Comparison of ENCODE assay signal across 1 cellular context in genomic region chr1:2330511-2331199, GRCh38.
TF ChIP-seq lines count a peak whose summit lies in the region.

No MANE protein-coding gene starts in this region.

TF ChIP-seq in IMR-90, 13 proteins besides CTCF, POLR2A, EP300 and RAD21 (continued from another document):
- TF ChIP-seq USF2 (IDR thresholded peaks at IDR 0.05; ENCODE audit: low read depth, low read length): peak; percentile 60; the same call in 1 of the 2 replicates
- no peak for TF ChIP-seq RCOR1 (IDR thresholded peaks at IDR 0.05; ENCODE audit: insufficient replicate concordance, low read length)
